1 cellular context compared by ENCODE assay signal in the genomic region with DNA sequence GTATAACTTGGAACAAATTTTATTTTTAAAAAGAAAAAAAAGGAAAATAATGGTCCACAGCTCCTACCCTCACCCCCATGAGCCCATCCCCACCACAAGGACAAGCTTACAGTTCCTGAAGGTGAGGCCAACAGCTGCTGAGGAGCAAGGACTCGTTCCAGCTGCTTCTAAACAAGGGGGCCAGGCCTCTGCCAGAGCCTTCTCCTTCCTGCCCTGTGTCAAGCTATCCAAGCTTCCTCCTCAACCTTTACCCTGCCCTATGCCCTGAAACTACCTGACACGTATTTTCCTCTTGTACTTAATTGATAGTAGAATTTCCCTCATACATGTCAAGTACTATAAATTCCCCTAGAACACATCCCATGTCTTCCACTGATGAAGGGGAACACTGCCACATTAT.
TF ChIP-seq lines count a peak whose summit lies in the region.

No MANE protein-coding gene starts in this region.

TF ChIP-seq in WTC11, 78 proteins besides CTCF, POLR2A, EP300 and RAD21 (continued from another document):
- TF ChIP-seq, protein P1, sequence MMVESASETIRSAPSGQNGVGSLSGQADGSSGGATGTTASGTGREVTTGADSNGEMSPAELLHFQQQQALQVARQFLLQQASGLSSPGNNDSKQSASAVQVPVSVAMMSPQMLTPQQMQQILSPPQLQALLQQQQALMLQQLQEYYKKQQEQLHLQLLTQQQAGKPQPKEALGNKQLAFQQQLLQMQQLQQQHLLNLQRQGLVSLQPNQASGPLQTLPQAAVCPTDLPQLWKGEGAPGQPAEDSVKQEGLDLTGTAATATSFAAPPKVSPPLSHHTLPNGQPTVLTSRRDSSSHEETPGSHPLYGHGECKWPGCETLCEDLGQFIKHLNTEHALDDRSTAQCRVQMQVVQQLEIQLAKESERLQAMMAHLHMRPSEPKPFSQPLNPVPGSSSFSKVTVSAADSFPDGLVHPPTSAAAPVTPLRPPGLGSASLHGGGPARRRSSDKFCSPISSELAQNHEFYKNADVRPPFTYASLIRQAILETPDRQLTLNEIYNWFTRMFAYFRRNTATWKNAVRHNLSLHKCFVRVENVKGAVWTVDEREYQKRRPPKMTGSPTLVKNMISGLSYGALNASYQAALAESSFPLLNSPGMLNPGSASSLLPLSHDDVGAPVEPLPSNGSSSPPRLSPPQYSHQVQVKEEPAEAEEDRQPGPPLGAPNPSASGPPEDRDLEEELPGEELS (CRISPR knock-in tag; IDR thresholded peaks at IDR 0.05): no peak
- TF ChIP-seq NR3C1 (CRISPR knock-in tag; conservative IDR thresholded peaks at IDR 0.05; ENCODE audit: low read depth) (no peak), MXD4 (CRISPR knock-in tag; IDR thresholded peaks at IDR 0.05; ENCODE audit: borderline replicate concordance) (no peak), SMAD3 (CRISPR knock-in tag; IDR thresholded peaks at IDR 0.05; ENCODE audit: borderline replicate concordance) (no peak), ZNF232 (CRISPR knock-in tag; IDR thresholded peaks at IDR 0.05) (no peak)
- TF ChIP-seq, protein P2, sequence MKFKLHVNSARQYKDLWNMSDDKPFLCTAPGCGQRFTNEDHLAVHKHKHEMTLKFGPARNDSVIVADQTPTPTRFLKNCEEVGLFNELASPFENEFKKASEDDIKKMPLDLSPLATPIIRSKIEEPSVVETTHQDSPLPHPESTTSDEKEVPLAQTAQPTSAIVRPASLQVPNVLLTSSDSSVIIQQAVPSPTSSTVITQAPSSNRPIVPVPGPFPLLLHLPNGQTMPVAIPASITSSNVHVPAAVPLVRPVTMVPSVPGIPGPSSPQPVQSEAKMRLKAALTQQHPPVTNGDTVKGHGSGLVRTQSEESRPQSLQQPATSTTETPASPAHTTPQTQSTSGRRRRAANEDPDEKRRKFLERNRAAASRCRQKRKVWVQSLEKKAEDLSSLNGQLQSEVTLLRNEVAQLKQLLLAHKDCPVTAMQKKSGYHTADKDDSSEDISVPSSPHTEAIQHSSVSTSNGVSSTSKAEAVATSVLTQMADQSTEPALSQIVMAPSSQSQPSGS (CRISPR knock-in tag; IDR thresholded peaks at IDR 0.05; ENCODE audit: borderline replicate concordance, low read depth): no peak
- TF ChIP-seq, protein P3, sequence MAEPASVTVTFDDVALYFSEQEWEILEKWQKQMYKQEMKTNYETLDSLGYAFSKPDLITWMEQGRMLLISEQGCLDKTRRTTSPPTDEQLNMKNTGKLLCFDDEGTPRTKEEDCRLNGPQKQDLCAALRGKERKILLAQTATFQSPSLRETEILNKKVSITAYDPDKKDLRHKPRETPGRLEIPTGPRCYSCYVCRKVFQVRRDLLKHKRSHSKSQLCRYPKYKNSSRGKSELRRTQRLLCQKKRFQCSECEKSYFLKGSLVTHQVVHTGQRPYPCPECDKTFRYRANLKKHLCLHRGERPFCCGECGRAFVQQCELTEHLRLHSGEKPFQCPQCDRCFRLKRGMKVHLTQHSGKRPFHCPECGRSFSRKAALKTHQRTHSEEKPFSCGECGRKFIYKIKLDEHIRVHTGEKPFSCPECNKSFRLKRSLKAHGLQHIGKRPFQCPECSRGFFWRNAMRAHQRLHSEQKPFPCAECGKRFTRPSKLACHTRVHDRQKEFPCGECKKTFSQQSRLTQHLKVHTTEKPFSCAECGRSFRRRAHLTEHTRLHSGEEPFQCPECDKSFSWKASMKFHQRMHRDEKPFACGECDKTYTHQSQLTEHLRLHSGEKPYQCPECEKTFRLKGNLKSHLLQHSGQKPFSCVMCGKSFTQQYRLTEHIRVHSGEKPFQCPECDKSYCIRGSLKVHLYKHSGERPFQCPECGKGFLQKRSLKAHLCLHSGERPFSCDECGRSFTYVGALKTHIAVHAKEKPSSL (CRISPR knock-in tag; conservative IDR thresholded peaks at IDR 0.05): no peak
- TF ChIP-seq, protein P4, sequence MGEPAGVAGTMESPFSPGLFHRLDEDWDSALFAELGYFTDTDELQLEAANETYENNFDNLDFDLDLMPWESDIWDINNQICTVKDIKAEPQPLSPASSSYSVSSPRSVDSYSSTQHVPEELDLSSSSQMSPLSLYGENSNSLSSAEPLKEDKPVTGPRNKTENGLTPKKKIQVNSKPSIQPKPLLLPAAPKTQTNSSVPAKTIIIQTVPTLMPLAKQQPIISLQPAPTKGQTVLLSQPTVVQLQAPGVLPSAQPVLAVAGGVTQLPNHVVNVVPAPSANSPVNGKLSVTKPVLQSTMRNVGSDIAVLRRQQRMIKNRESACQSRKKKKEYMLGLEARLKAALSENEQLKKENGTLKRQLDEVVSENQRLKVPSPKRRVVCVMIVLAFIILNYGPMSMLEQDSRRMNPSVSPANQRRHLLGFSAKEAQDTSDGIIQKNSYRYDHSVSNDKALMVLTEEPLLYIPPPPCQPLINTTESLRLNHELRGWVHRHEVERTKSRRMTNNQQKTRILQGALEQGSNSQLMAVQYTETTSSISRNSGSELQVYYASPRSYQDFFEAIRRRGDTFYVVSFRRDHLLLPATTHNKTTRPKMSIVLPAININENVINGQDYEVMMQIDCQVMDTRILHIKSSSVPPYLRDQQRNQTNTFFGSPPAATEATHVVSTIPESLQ (CRISPR knock-in tag; IDR thresholded peaks at IDR 0.05): no peak
- TF ChIP-seq, protein P5, sequence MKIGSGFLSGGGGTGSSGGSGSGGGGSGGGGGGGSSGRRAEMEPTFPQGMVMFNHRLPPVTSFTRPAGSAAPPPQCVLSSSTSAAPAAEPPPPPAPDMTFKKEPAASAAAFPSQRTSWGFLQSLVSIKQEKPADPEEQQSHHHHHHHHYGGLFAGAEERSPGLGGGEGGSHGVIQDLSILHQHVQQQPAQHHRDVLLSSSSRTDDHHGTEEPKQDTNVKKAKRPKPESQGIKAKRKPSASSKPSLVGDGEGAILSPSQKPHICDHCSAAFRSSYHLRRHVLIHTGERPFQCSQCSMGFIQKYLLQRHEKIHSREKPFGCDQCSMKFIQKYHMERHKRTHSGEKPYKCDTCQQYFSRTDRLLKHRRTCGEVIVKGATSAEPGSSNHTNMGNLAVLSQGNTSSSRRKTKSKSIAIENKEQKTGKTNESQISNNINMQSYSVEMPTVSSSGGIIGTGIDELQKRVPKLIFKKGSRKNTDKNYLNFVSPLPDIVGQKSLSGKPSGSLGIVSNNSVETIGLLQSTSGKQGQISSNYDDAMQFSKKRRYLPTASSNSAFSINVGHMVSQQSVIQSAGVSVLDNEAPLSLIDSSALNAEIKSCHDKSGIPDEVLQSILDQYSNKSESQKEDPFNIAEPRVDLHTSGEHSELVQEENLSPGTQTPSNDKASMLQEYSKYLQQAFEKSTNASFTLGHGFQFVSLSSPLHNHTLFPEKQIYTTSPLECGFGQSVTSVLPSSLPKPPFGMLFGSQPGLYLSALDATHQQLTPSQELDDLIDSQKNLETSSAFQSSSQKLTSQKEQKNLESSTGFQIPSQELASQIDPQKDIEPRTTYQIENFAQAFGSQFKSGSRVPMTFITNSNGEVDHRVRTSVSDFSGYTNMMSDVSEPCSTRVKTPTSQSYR (CRISPR knock-in tag; IDR thresholded peaks at IDR 0.05): no peak
